ENCODE assay signal across 24 cellular contexts in the genomic region with DNA sequence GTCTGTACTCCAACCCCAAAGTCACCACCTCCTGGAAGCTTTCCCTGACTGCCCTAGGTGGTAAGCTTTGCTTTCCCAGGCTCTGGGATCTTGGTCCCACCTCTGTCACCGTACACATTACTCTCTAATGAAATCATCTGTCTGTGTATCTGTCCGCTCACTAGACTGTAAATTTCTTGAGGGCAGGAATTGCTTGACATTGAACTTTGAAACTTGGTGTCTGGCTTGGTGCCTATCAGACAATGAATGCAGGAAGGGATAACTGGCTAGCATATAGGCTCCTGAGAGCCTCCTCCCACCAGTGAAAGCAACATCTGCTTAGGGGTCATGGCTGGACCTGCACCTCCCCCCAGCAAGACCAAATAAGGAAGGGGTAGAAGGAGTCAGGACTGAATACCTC.
DNase-seq lines count a peak whose midpoint lies in the region; ATAC-seq, FAIRE-seq and TF ChIP-seq lines count a peak whose summit lies in the region.
"Had no signal": no experiment of that assay in that cellular context is flagged by ENCODE, and none has a peak within 500 bp of the region (broad histone marks: within the 10 kb centered on the region; RNA-seq: fewer than 3 reads in every experiment).

No MANE protein-coding gene starts in this region.

- in situ Hi-C loops in IMR-90 (cut with MboI; ENCODE audit: low sequenced_read_pairs), result no loop called here

- no peak overlapping the region for H3K27ac Mint-ChIP-seq in natural killer cell treated with Interleukin-12 subunit alpha and Interleukin-12 subunit beta and Interleukin-15 and Interleukin-18, amount 100 ng/mL, for 72 hours
- H3K27ac Mint-ChIP-seq: activated CD4-positive, alpha-beta memory T cell treated with anti-CD3 and anti-CD28 coated beads, Interleukin-2, amount 10 ng/mL, durations not matched to agents 7 days and 5 days; CD4-positive, CD25-positive, alpha-beta regulatory T cell; immature natural killer cell; progenitor cell of endocrine pancreas had no signal

- POLR2A ChIA-PET in IMR-90 (lab: Charles Lee; ENCODE audit: unreplicated experiment) (no interaction called here), endothelial cell of umbilical vein (lab: Charles Lee) (no interaction called here)

- no peak for TF ChIP-seq RAD21 in IMR-90 (IDR thresholded peaks at IDR 0.05; ENCODE audit: low read length)

- H2AFZ ChIP-seq in IMR-90 (replicated peaks; ENCODE audit: low read length, poor library complexity) (no peak overlapping the region), endothelial cell of umbilical vein (ENCODE audit: low read depth, low read length) (no peak overlapping the region)
- H2AFZ ChIP-seq: hepatocyte had no signal

- H3K9me3 ChIP-seq in IMR-90 (ENCODE audit: control insufficient read depth, insufficient read depth, low read length), result peaks cover 6% of the 10 kb centered on the region
- no peaks in the 10 kb centered on the region for H3K9me3 ChIP-seq in endothelial cell of umbilical vein (replicated peaks; ENCODE audit: control insufficient read depth, insufficient read depth, low read length)
- peaks cover 7% of the 10 kb centered on the region for H3K9me3 ChIP-seq in muscle layer of colon (ENCODE audit: low read length)
- H3K9me3 ChIP-seq in suprapubic skin, result no peaks in the 10 kb centered on the region
- no peaks in the 10 kb centered on the region for H3K9me3 ChIP-seq in Peyer's patch

- no peak overlapping the region for H2BK5ac ChIP-seq in IMR-90 (ENCODE audit: low read depth, low read length, poor library complexity, severe bottlenecking)

- BruUV-seq in IMR-90 (replicated peaks; lab: Mats Ljungman, UMichigan) (no TSS peak), endothelial cell of umbilical vein (replicated peaks; lab: Mats Ljungman, UMichigan) (no TSS peak)

- TF ChIP-seq CTCF in IMR-90 (conservative IDR thresholded peaks at IDR 0.05; ENCODE audit: low read depth, low read length), result no peak
- no peak for TF ChIP-seq CTCF in endothelial cell of umbilical vein (IDR thresholded peaks at IDR 0.05; ENCODE audit: extremely low read depth in 1 of 2, insufficient read depth in 1 of 2, low read depth in 1 of 2, low read length in 2 of 2)
- no peak for TF ChIP-seq CTCF in suprapubic skin (IDR thresholded peaks at IDR 0.05)
- TF ChIP-seq CTCF in Peyer's patch (IDR thresholded peaks at IDR 0.05), result no peak

- no peak overlapping the region for H4K8ac ChIP-seq in IMR-90 (ENCODE audit: low read depth in 2 of 2, low read length in 2 of 2)

- no peak for DNase-seq in IMR-90
- DNase-seq in endothelial cell of umbilical vein (ENCODE audit: low read depth, low spot score), result no peak
- DNase-seq in suprapubic skin (ENCODE audit: low spot score in 2 of 2), result no peak
- DNase-seq in natural killer cell treated with Interleukin-12 subunit alpha and Interleukin-12 subunit beta and Interleukin-15 and Interleukin-18, amount 100 ng/mL, for 72 hours (ENCODE audit: low spot score), result no peak
- DNase-seq in SW 1271 (lab: John Stamatoyannopoulos, UW), result no peak
- DNase-seq in Peyer's patch, result no peak
- DNase-seq: activated CD4-positive, alpha-beta memory T cell treated with anti-CD3 and anti-CD28 coated beads, Interleukin-2, amount 10 ng/mL, durations not matched to agents 7 days and 5 days; activated effector memory CD4-positive, alpha-beta T cell treated with anti-CD3 and anti-CD28 coated beads, Interleukin-2, amount 50 U/mL, for 16 hours; activated T-cell treated with anti-CD3 and anti-CD28 coated beads for 4 hours; CD4-positive, CD25-positive, alpha-beta regulatory T cell; immature natural killer cell; KBM-7; NCI-H2171 treated with DMSO at 0.1 percent for 48 hours; NCI-H524 treated with DMSO at 0.1 percent for 48 hours; stimulated activated CD4-positive, alpha-beta T cell treated with anti-CD3 and anti-CD28 coated beads, Interleukin-4, amount 100 ng/mL, for 24 hours; stimulated activated naive CD4-positive, alpha-beta T cell treated with Interleukin-2 at 50 U/mL for 16 hours; T1000 had no signal

- dilution Hi-C loops in IMR-90 (cut with HindIII; ENCODE audit: low sequenced_read_pairs, unreplicated experiment) (no loop called here), endothelial cell of umbilical vein (cut with MboI; ENCODE audit: extremely low pct_ligation_motif_present, low sequenced_read_pairs) (no loop called here)

- H3K27ac ChIP-seq in IMR-90 (ENCODE audit: insufficient read depth, low read length) (no peak overlapping the region), endothelial cell of umbilical vein (ENCODE audit: insufficient read depth, low read depth, low read length) (no peak overlapping the region), muscle layer of colon (ENCODE audit: low read depth, low read length) (peak overlapping the region; percentile 30), suprapubic skin (peak overlapping the region; percentile 53), Peyer's patch (peak overlapping the region in 1 of 4 donors; percentile 9)
- H3K27ac ChIP-seq: hepatocyte had no signal

- H4K91ac ChIP-seq in IMR-90 (ENCODE audit: insufficient read depth, low read depth, low read length), result no peak overlapping the region

- no peak overlapping the region for H3K4ac ChIP-seq in IMR-90 (ENCODE audit: low read depth, low read length)

- no peak overlapping the region for H2BK15ac ChIP-seq in IMR-90 (ENCODE audit: low read depth, low read length)

- no peak overlapping the region for H3K4me3 Mint-ChIP-seq in natural killer cell treated with Interleukin-12 subunit alpha and Interleukin-12 subunit beta and Interleukin-15 and Interleukin-18, amount 100 ng/mL, for 72 hours
- H3K4me3 Mint-ChIP-seq: activated CD4-positive, alpha-beta memory T cell treated with anti-CD3 and anti-CD28 coated beads, Interleukin-2, amount 10 ng/mL, durations not matched to agents 7 days and 5 days; CD4-positive, CD25-positive, alpha-beta regulatory T cell; immature natural killer cell had no signal

- no peaks in the 10 kb centered on the region for H3K9me3 Mint-ChIP-seq in natural killer cell treated with Interleukin-12 subunit alpha and Interleukin-12 subunit beta and Interleukin-15 and Interleukin-18, amount 100 ng/mL, for 72 hours
- H3K9me3 Mint-ChIP-seq: activated CD4-positive, alpha-beta memory T cell treated with anti-CD3 and anti-CD28 coated beads, Interleukin-2, amount 10 ng/mL, durations not matched to agents 7 days and 5 days; immature natural killer cell had no signal

- H3K79me1 ChIP-seq in IMR-90 (ENCODE audit: low read depth in 1 of 2, low read length in 2 of 2), result peaks cover 42 to 65% of the 10 kb centered on the region in 2 experiments

- no peak for ATAC-seq in IMR-90 (ENCODE audit: low read depth)
- ATAC-seq in SK-N-SH treated with all-trans-retinoic acid at 6 μM for 48 hours, result no peak
- no peak for ATAC-seq in natural killer cell treated with Interleukin-12 subunit alpha and Interleukin-12 subunit beta and Interleukin-15 and Interleukin-18, amount 100 ng/mL, for 72 hours

- H2AK9ac ChIP-seq in IMR-90 (replicated peaks; ENCODE audit: low read depth, low read length, poor library complexity), result peak overlapping the region; percentile 57

- H3K9ac ChIP-seq in IMR-90 (ENCODE audit: low read depth, low read length) (no peak overlapping the region), endothelial cell of umbilical vein (replicated peaks; ENCODE audit: extremely low read depth, insufficient read depth, low read length) (no peak overlapping the region), muscle layer of colon (ENCODE audit: low read length) (no peak overlapping the region)

- WGBS in IMR-90 (ENCODE audit: extremely low coverage in 2 of 2, insufficient read length in 1 of 2), 2 experiments, result no CpG with 5 or more reads among the region's 2 CpGs
- WGBS in suprapubic skin, result 85% methylated on average over 2 of the region's 2 CpGs

- H3K4me1 Mint-ChIP-seq in natural killer cell treated with Interleukin-12 subunit alpha and Interleukin-12 subunit beta and Interleukin-15 and Interleukin-18, amount 100 ng/mL, for 72 hours (ENCODE audit: low read depth in 2 of 2), result no peaks in the 10 kb centered on the region
- H3K4me1 Mint-ChIP-seq: activated CD4-positive, alpha-beta memory T cell treated with anti-CD3 and anti-CD28 coated beads, Interleukin-2, amount 10 ng/mL, durations not matched to agents 7 days and 5 days; CD4-positive, CD25-positive, alpha-beta regulatory T cell; immature natural killer cell had no signal

- H3K4me1 ChIP-seq in IMR-90 (ENCODE audit: control insufficient read depth, insufficient read depth, low read length) (peaks cover 21% of the 10 kb centered on the region), endothelial cell of umbilical vein (ENCODE audit: control insufficient read depth, extremely low read depth, insufficient read depth, low read length) (peaks cover 41% of the 10 kb centered on the region), muscle layer of colon (ENCODE audit: insufficient read depth, low read length) (peaks cover 89% of the 10 kb centered on the region), suprapubic skin (peaks cover 50% of the 10 kb centered on the region), Peyer's patch (peaks cover 0 to 20% (median 0%) of the 10 kb centered on the region in 4 donors)

- CTCF ChIA-PET in IMR-90 (lab: Yijun Ruan, JAX) (no interaction called here), endothelial cell of umbilical vein (lab: Charles Lee) (interaction anchor here (0.7 to 1.6 kb wide), 5 partner anchors 10 to 57 kb away, joined by 3 to 6 read pairs (median 5); no protein-coding TSS in a partner anchor)

- H4K20me1 ChIP-seq in IMR-90 (ENCODE audit: insufficient read depth, low read length), result peaks cover 68% of the 10 kb centered on the region
- no peaks in the 10 kb centered on the region for H4K20me1 ChIP-seq in endothelial cell of umbilical vein (replicated peaks; ENCODE audit: control insufficient read depth, extremely low read depth, insufficient read depth, low read length)

- intact Hi-C loops in IMR-90 (cut with micrococcal nuclease) (no loop called here), endothelial cell of umbilical vein (cut with micrococcal nuclease) (no loop called here)

- no peak for TF ChIP-seq EP300 in suprapubic skin (IDR thresholded peaks at IDR 0.05)

- FAIRE-seq in endothelial cell of umbilical vein (lab: Jason Lieb, UNC), result no peak
- FAIRE-seq: bronchial epithelial cell, H54, urothelium cell line had no signal

- H3K9me1 ChIP-seq in IMR-90 (ENCODE audit: insufficient read depth, low read length) (peaks cover 27% of the 10 kb centered on the region), endothelial cell of umbilical vein (replicated peaks; ENCODE audit: control insufficient read depth, extremely low read depth, insufficient read depth, low read length) (no peaks in the 10 kb centered on the region)

- TF ChIP-seq POLR2A in IMR-90 (IDR thresholded peaks at IDR 0.05; ENCODE audit: low read depth, low read length), result no peak
- no peak for TF ChIP-seq POLR2A in endothelial cell of umbilical vein (IDR thresholded peaks at IDR 0.05; ENCODE audit: low read depth, low read length)
- no peak for TF ChIP-seq POLR2A in suprapubic skin (IDR thresholded peaks at IDR 0.05)
- no peak for TF ChIP-seq POLR2A in Peyer's patch (IDR thresholded peaks at IDR 0.05)

- H4K5ac ChIP-seq in IMR-90 (ENCODE audit: low read depth, low read length), result no peak overlapping the region

- H3K18ac ChIP-seq in IMR-90 (ENCODE audit: low read depth, low read length), result no peak overlapping the region

- H2BK20ac ChIP-seq in IMR-90 (ENCODE audit: low read depth, low read length), result no peak overlapping the region

- no peak overlapping the region for H3K23ac ChIP-seq in IMR-90 (ENCODE audit: low read depth, low read length)

- no peaks in the 10 kb centered on the region for H3K36me3 Mint-ChIP-seq in natural killer cell treated with Interleukin-12 subunit alpha and Interleukin-12 subunit beta and Interleukin-15 and Interleukin-18, amount 100 ng/mL, for 72 hours
- H3K36me3 Mint-ChIP-seq: CD4-positive, CD25-positive, alpha-beta regulatory T cell; immature natural killer cell had no signal

- H3K4me3 ChIP-seq in IMR-90 (ENCODE audit: insufficient read depth, low read depth, low read length) (no peak overlapping the region), endothelial cell of umbilical vein (replicated peaks in 1 of 3; ENCODE audit: insufficient read depth in 1 of 3, low read depth in 1 of 3, low read length in 3 of 3) (no peak overlapping the region), muscle layer of colon (ENCODE audit: low read depth in 1 of 2, low read length in 2 of 2) (no peak overlapping the region), suprapubic skin (no peak overlapping the region), Peyer's patch (no peak overlapping the region)
- H3K4me3 ChIP-seq: hepatocyte had no signal

- H3K79me2 ChIP-seq in endothelial cell of umbilical vein (ENCODE audit: control insufficient read depth, insufficient read depth, low read length), result peaks cover 31% of the 10 kb centered on the region

- H2AK5ac ChIP-seq in IMR-90 (ENCODE audit: low read depth, low read length), result no peak overlapping the region

- H3K4me2 ChIP-seq in IMR-90 (ENCODE audit: low read depth, low read length), result no peak overlapping the region
- peak overlapping the region; percentile 0 for H3K4me2 ChIP-seq in endothelial cell of umbilical vein (ENCODE audit: insufficient read depth, low read length)
- H3K4me2 ChIP-seq: hepatocyte had no signal

- H3K27me3 Mint-ChIP-seq in natural killer cell treated with Interleukin-12 subunit alpha and Interleukin-12 subunit beta and Interleukin-15 and Interleukin-18, amount 100 ng/mL, for 72 hours, result peaks cover 3 to 14% of the 10 kb centered on the region in 2 donors
- H3K27me3 Mint-ChIP-seq: progenitor cell of endocrine pancreas had no signal

- H3K14ac ChIP-seq in IMR-90 (replicated peaks; ENCODE audit: low read depth, low read length), result no peak overlapping the region

- no peak overlapping the region for H2BK120ac ChIP-seq in IMR-90 (ENCODE audit: low read depth, low read length)

- H3K36me3 ChIP-seq in IMR-90 (ENCODE audit: control insufficient read depth, insufficient read depth, low read length), result peaks cover 50% of the 10 kb centered on the region
- H3K36me3 ChIP-seq in endothelial cell of umbilical vein (ENCODE audit: control insufficient read depth in 2 of 2, extremely low read depth in 1 of 2, insufficient read depth in 2 of 2, low read length in 2 of 2), result no peaks in the 10 kb centered on the region
- peaks cover 79% of the 10 kb centered on the region for H3K36me3 ChIP-seq in muscle layer of colon (ENCODE audit: insufficient read depth, low read length)
- peaks cover 39% of the 10 kb centered on the region for H3K36me3 ChIP-seq in suprapubic skin
- H3K36me3 ChIP-seq in Peyer's patch, result peaks cover 0 to 23% (median 0%) of the 10 kb centered on the region in 3 donors

- H3K27me3 ChIP-seq in IMR-90 (ENCODE audit: control insufficient read depth, insufficient read depth, low read length) (no peaks in the 10 kb centered on the region), endothelial cell of umbilical vein (ENCODE audit: control insufficient read depth in 2 of 2, insufficient read depth in 2 of 2, low read length in 2 of 2) (no peaks in the 10 kb centered on the region), muscle layer of colon (ENCODE audit: control insufficient read depth in 1 of 2, insufficient read depth in 2 of 2, low read length in 2 of 2) (no peaks in the 10 kb centered on the region), suprapubic skin (no peaks in the 10 kb centered on the region), Peyer's patch (no peaks in the 10 kb centered on the region)
- H3K27me3 ChIP-seq: hepatocyte had no signal

- H3K56ac ChIP-seq in IMR-90 (ENCODE audit: extremely low read depth, insufficient read depth, low read length), result no peak overlapping the region

Comparison
In these comparisons a context has a peak if more than half of its experiments do, and no peak if none do; other contexts are left out.
1. H3K27ac ChIP-seq: peak in muscle layer of colon (single experiment) and suprapubic skin (single experiment); none in IMR-90 (single experiment) and endothelial cell of umbilical vein (single experiment).